Comparison of ENCODE assay signal across 9 cellular contexts in genomic region chr2:161488879-161489278, GRCh38.
"Had no signal": no experiment of that assay in that cellular context is flagged by ENCODE, and none has a peak within 500 bp of the region (broad histone marks: within the 10 kb centered on the region; RNA-seq: fewer than 3 reads in every experiment).

No MANE protein-coding gene starts in this region.

- H3K4me3 ChIP-seq: GM23248, GM23338, HAP-1 had no signal

- H3K27ac ChIP-seq: GM23248 had no signal

- H3K36me3 ChIP-seq: HAP-1 had no signal

- H3K4me1 ChIP-seq: HAP-1 had no signal

- ATAC-seq: GM23338, HCT116 had no signal

- DNase-seq: GM23248, GOT3, H7, H9, HCEC 1CT, HFFc6 had no signal

- H3K9me3 ChIP-seq: HAP-1 had no signal

- H3K9ac ChIP-seq: GM23248 had no signal
